ENCODE assay signal across 27 cellular contexts in the genomic region with DNA sequence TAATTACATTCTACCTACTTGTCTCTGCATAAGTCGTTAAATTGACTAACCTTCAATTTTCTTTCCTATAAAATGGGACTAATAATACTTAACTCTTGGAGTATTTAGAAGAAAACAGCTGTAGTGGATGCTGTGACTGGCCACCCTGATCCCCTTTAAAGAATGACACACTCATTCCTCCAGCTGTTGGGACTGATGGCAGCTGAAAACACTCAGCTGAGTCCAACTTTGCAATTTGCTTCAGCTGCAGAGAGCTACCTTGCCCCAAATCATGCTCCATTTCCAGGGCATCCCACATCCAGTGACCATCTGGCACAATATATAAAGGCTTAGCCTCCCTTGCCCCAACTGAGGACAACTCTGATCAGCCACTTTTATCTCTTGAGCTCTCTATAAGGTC.
"Had no signal": no experiment of that assay in that cellular context is flagged by ENCODE, and none has a peak within 500 bp of the region (broad histone marks: within the 10 kb centered on the region; RNA-seq: fewer than 3 reads in every experiment).

No MANE protein-coding gene starts in this region.

- H3K4me3 ChIP-seq: coronary artery, dorsolateral prefrontal cortex had no signal

- H3K36me3 ChIP-seq: brain microvascular endothelial cell had no signal

- H3K27me3 ChIP-seq: brain microvascular endothelial cell had no signal

- DNase-seq: activated CD4-positive, alpha-beta T cell treated with anti-CD3 and anti-CD28 coated beads for 1 hour; activated CD4-positive, alpha-beta T cell treated with anti-CD3 and anti-CD28 coated beads for 4 hours; activated CD4-positive, alpha-beta T cell treated with anti-CD3 and anti-CD28 coated beads, Interleukin-2, amount 50 U/mL, for 1 hour; activated CD4-positive, alpha-beta T cell treated with anti-CD3 and anti-CD28 coated beads, Interleukin-2, amount 50 U/mL, for 48 hours; activated CD8-positive, alpha-beta memory T cell treated with anti-CD3 and anti-CD28 coated beads for 24 hours; activated CD8-positive, alpha-beta T cell treated with anti-CD3 and anti-CD28 coated beads for 36 hours; activated effector memory CD4-positive, alpha-beta T cell treated with Interleukin-2 at 50 U/mL for 16 hours; activated gamma-delta T cell treated with Interleukin-2 at 50 U/mL for 16 hours; activated naive CD4-positive, alpha-beta T cell treated with anti-CD3 and anti-CD28 coated beads, Interleukin-2, amount 50 U/mL, for 16 hours; activated naive CD4-positive, alpha-beta T cell treated with Interleukin-2 at 50 U/mL for 16 hours; activated T-cell treated with anti-CD3 and anti-CD28 coated beads, Interleukin-2, amount 50 U/mL, for 4 hours; amniotic stem cell; anterior cingulate cortex; brain microvascular endothelial cell; dorsolateral prefrontal cortex; effector memory CD4-positive, alpha-beta T cell; endodermal cell; foreskin fibroblast; head of caudate nucleus; T-helper 1 cell; T-helper 17 cell had no signal

- ATAC-seq: activated CD8-positive, alpha-beta T cell treated with anti-CD3 and anti-CD28 coated beads for 36 hours; activated T-cell treated with anti-CD3 and anti-CD28 coated beads, Interleukin-2, amount 50 U/mL, for 4 hours; activated T-helper 17 cell treated with anti-CD3 and anti-CD28 coated beads, Interleukin-2, amount 50 U/mL, for 72 hours; esophagus mucosa; T-helper 17 cell; WTC11 had no signal

- H3K27ac ChIP-seq: brain microvascular endothelial cell, coronary artery, dorsolateral prefrontal cortex had no signal

- FAIRE-seq: bronchial epithelial cell, frontal cortex had no signal
